Comparison of ENCODE assay signal across 7 cellular contexts in genomic region chr3:194070634-194071409, GRCh38.
DNase-seq lines count a peak whose midpoint lies in the region; ATAC-seq, FAIRE-seq and TF ChIP-seq lines count a peak whose summit lies in the region.

No MANE protein-coding gene starts in this region.

- H3K4me1 ChIP-seq in skeletal muscle tissue (ENCODE audit: control insufficient read depth in 3 of 3, insufficient read depth in 3 of 3, low read length in 3 of 3): peaks cover 16 to 21% (median 21%) of the 10 kb centered on the region in 3 donors

- FAIRE-seq in GM12892 (lab: Jason Lieb, UNC): peak; percentile 82

- ATAC-seq in HG02571 (IDR thresholded peaks at IDR 0.05; ENCODE audit: unreplicated experiment): peak; percentile 96

- peak overlapping the region; percentile 82 to 94 (median 82) for H3K9ac ChIP-seq in skeletal muscle tissue (ENCODE audit: low read depth in 1 of 3, low read length in 3 of 3)

- no peak for TF ChIP-seq POLR2A in GM12892 (IDR thresholded peaks at IDR 0.05; ENCODE audit: low read depth, low read length)

- H3K27ac ChIP-seq in skeletal muscle tissue (ENCODE audit: low read depth, low read length): peak overlapping the region; percentile 96

- peak; percentile 94 for DNase-seq in GM12892 (ENCODE audit: insufficient read length)
- DNase-seq in NAMALWA (ENCODE audit: low spot score): peak; percentile 81
- DNase-seq in T-helper 9 cell: peak; percentile 13
- DNase-seq in brain pericyte (ENCODE audit: low read depth, low spot score): peak; percentile 80
- peak; percentile 90 for DNase-seq in iPS-NIHi11 (ENCODE audit: low spot score)

- peak overlapping the region; percentile 70 to 77 (median 73) for H3K4me3 ChIP-seq in skeletal muscle tissue (ENCODE audit: low read length in 3 of 3)

- H3K9me3 ChIP-seq in skeletal muscle tissue (ENCODE audit: control insufficient read depth in 3 of 3, low read length in 3 of 3): no peaks in the 10 kb centered on the region

- no peaks in the 10 kb centered on the region for H3K36me3 ChIP-seq in skeletal muscle tissue (ENCODE audit: control insufficient read depth in 3 of 3, insufficient read depth in 3 of 3, low read length in 3 of 3)

- H3K27me3 ChIP-seq in skeletal muscle tissue (ENCODE audit: control insufficient read depth in 3 of 3, insufficient read depth in 3 of 3, low read length in 3 of 3): no peaks in the 10 kb centered on the region

Comparison
In these comparisons a context has a peak if more than half of its experiments do, and no peak if none do; other contexts are left out.
1. Peak in every context shown above with its lines: DNase-seq, ATAC-seq, H3K4me3 ChIP-seq and H3K27ac ChIP-seq.
2. DNase-seq: peak in every context shown above with its lines; median percentile 94 in GM12892; 90 in iPS-NIHi11; 81 in NAMALWA; 80 in brain pericyte; 13 in T-helper 9 cell.